ENCODE assay signal across 11 cellular contexts in genomic region chr9:92740969-92741368, GRCh38. TPM values are rescaled to one million over a fixed set of nuclear protein-coding genes. Genes with fewer than 3 reads are reported as not detected.
DNase-seq lines count a peak whose midpoint lies in the region; ATAC-seq and TF ChIP-seq lines count a peak whose summit lies in the region.
"Had no signal": no experiment of that assay in that cellular context is flagged by ENCODE, and none has a peak within 500 bp of the region (broad histone marks: within the 10 kb centered on the region; RNA-seq: fewer than 3 reads in every experiment).

No MANE protein-coding gene starts in this region.

- WGBS in adrenal gland, 4 donors, result 61 to 78% (median 73%) methylated on average over 3 of the region's 3 CpGs
- WGBS in stomach, 5 donors, result 60 to 68% (median 63%) methylated on average over 3 of the region's 3 CpGs

- H3K4me1 ChIP-seq in adrenal gland (replicated peaks in 1 of 2) (peaks cover 27 to 44% of the 10 kb centered on the region in 2 donors), lower lobe of right lung (peaks cover 70% of the 10 kb centered on the region), stomach (peaks cover 31 to 71% (median 56%) of the 10 kb centered on the region in 4 donors)

- H3K36me3 ChIP-seq in adrenal gland (replicated peaks in 1 of 2) (no peaks in the 10 kb centered on the region), lower lobe of right lung (no peaks in the 10 kb centered on the region), stomach (no peaks in the 10 kb centered on the region)

- H3K27ac ChIP-seq in HL-60 (replicated peaks) (peak overlapping the region; percentile 77), adrenal gland (peak overlapping the region in 4 of 5 donors; percentile 19 to 86 (median 48)), lower lobe of right lung (peak overlapping the region; percentile 63), stomach (peak overlapping the region in 4 of 5 donors; percentile 16 to 70 (median 60))

- peaks cover 83 to 89% of the 10 kb centered on the region in 2 donors for H3K4me1 Mint-ChIP-seq in immature natural killer cell

- peak overlapping the region in 1 of 5 donors; percentile 33 for H3K4me3 Mint-ChIP-seq in immature natural killer cell
- H3K4me3 Mint-ChIP-seq: brain, H9 had no signal

- TF ChIP-seq CTCF in HL-60 (IDR thresholded peaks at IDR 0.05; ENCODE audit: insufficient read depth, low read length) (no peak), adrenal gland (IDR thresholded peaks at IDR 0.05) (no peak), lower lobe of right lung (IDR thresholded peaks at IDR 0.05) (no peak), stomach (IDR thresholded peaks at IDR 0.05) (no peak)

- no peak for TF ChIP-seq POLR2A in adrenal gland (IDR thresholded peaks at IDR 0.05)
- TF ChIP-seq POLR2A in stomach (IDR thresholded peaks at IDR 0.05), result no peak

- intact Hi-C loops in adrenal gland (cut with DNase I) (no loop called here), lower lobe of right lung (cut with DNase I) (no loop called here), stomach (cut with DNase I; ENCODE audit: low total_unique reads) (no loop called here)

- H3K4me3 ChIP-seq in HL-60 (replicated peaks; ENCODE audit: insufficient read depth, low read length) (no peak overlapping the region), adrenal gland (peak overlapping the region in 1 of 4 donors; percentile 38), lower lobe of right lung (peak overlapping the region; percentile 16), stomach (no peak overlapping the region)

- no peak for TF ChIP-seq EP300 in stomach (IDR thresholded peaks at IDR 0.05)

- peaks cover 0 to 1% (median 0%) of the 10 kb centered on the region in 3 donors for H3K27me3 Mint-ChIP-seq in immature natural killer cell (ENCODE audit: low read depth in 3 of 3)

- H3K9me3 ChIP-seq in adrenal gland (replicated peaks in 1 of 3) (no peaks in the 10 kb centered on the region), lower lobe of right lung (no peaks in the 10 kb centered on the region), stomach (no peaks in the 10 kb centered on the region)

- H3K27ac Mint-ChIP-seq in immature natural killer cell, result peak overlapping the region in 3 of 6 donors; percentile 9 to 78 (median 60)

- H3K27me3 ChIP-seq in HL-60 (ENCODE audit: insufficient read depth, poor library complexity, severe bottlenecking) (no peaks in the 10 kb centered on the region), adrenal gland (no peaks in the 10 kb centered on the region), lower lobe of right lung (ENCODE audit: low read depth) (no peaks in the 10 kb centered on the region), stomach (no peaks in the 10 kb centered on the region)

- H3K9me3 Mint-ChIP-seq in immature natural killer cell, result no peaks in the 10 kb centered on the region
- H3K9me3 Mint-ChIP-seq: H9 had no signal

- DNase-seq in HL-60 (ENCODE audit: low read depth in 1 of 2, low spot score in 1 of 2) (no peak), adrenal gland (no peak), lower lobe of right lung (no peak), stomach (no peak), cerebellar cortex (ENCODE audit: low spot score) (no peak), immature natural killer cell (no peak)
- no peak for DNase-seq in stimulated activated CD4-positive, alpha-beta T cell treated with anti-CD3 and anti-CD28 coated beads, Interleukin-4, amount 100 ng/mL, for 4 hours
- no peak for DNase-seq in activated CD4-positive, CD25-positive, alpha-beta regulatory T cell treated with anti-CD3 and anti-CD28 coated beads, Interleukin-2, amount 50 U/mL, for 72 hours
- DNase-seq: H9, T1000 had no signal

- no peak for ATAC-seq in lower lobe of right lung

- no peaks in the 10 kb centered on the region for H3K36me3 Mint-ChIP-seq in immature natural killer cell

RNA-seq across cellular contexts. Expression of gene BICD2, which starts 23.7 kb away (rescaled TPM):
- total RNA-seq in adrenal gland (10 to 100 TPM; 20.1 to 33.8 (median 26.2) TPM), lower lobe of right lung (34.9 TPM), stomach (10 to 100 TPM in 4 of 5 donors, 1 to 10 TPM in 1; 6.4 to 32.6 (median 20.4) TPM)
- polyA plus RNA-seq in adrenal gland (10 to 100 TPM in 2 of 3 donors, 1 to 10 TPM in 1; 9.3 to 14.9 (median 13.0) TPM), stomach (10 to 100 TPM in 1 of 3 donors, 1 to 10 TPM in 2; 5.9 to 15.8 (median 6.3) TPM), immature natural killer cell (10 to 100 TPM in 1 of 3 donors, 1 to 10 TPM in 2; 5.8 to 26.8 (median 8.0) TPM)
